Comparison of ENCODE assay signal across 1 cellular context in the genomic region with DNA sequence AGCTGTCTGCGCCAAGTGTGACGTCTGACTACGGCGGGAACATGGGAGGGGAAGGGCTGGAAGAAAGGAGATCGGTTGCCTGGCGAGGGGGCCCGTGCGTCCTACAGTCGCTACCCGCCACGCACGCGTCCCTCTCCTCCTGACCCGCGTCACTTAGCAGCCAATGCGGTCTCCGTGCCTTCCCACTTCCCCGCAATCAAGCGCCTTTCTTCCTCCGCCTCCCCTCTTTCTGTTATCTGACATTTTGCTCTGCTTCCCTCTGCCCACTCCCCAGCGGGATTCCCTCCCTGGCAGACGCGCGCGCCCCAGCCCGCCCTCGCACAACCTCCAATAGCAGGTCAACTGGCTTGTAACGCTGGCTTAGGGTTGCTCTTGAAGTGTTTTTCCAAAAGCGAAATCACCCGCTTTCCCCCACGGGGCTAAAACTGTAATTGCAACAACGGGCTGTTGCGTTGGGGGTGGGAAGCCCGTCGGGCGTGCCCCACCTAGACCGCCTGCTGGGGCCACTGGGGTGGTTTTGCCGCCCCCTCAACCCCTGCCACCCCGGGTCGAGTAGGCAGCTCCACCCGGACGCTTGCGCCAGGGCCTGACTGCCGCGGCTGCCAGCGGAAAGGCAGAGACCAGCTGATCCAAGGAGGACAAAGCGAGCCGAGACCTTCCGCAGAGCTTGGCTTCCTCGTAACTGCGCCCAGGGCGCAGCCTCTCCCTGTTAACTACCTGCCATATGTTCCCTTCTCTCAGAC.
TF ChIP-seq lines count a peak whose summit lies in the region.

No MANE protein-coding gene starts in this region.

TF ChIP-seq in GM12878, 131 proteins besides CTCF, POLR2A, EP300 and RAD21 (continued from another document and continues in another):
- TF ChIP-seq RCOR1 (conservative IDR thresholded peaks at IDR 0.05; ENCODE audit: low read depth, low read length) (0 out of 2 replicates have a peak, but pooled peaks have one; percentile 28), HDAC6 (IDR thresholded peaks at IDR 0.05; ENCODE audit: unreplicated experiment) (peak; percentile 29), NR2C1 (IDR thresholded peaks at IDR 0.05) (no peak), RELA (IDR thresholded peaks at IDR 0.05; ENCODE audit: borderline replicate concordance, partially characterized antibody) (no peak), TBL1XR1 (IDR thresholded peaks at IDR 0.05; ENCODE audit: low read depth, low read length) (no peak), ZNF207 (IDR thresholded peaks at IDR 0.05; ENCODE audit: borderline replicate concordance) (no peak), PAX5 (IDR thresholded peaks at IDR 0.05; ENCODE audit: borderline replicate concordance, low read depth, low read length) (no peak), CHD4 (IDR thresholded peaks at IDR 0.05) (no peak), NFIC (IDR thresholded peaks at IDR 0.05; ENCODE audit: low read depth, low read length) (no peak), CEBPB (IDR thresholded peaks at IDR 0.05; ENCODE audit: borderline replicate concordance in 1 of 2, low read depth in 2 of 2, low read length in 2 of 2) (no peak), LARP7 (IDR thresholded peaks at IDR 0.05) (0 out of 2 replicates have a peak, but pooled peaks have one; percentile 14), ZNF274 (IDR thresholded peaks at IDR 0.05; ENCODE audit: insufficient read depth, insufficient read length) (no peak), NR2F1 (conservative IDR thresholded peaks at IDR 0.05) (peak; percentile 47), BHLHE40 (IDR thresholded peaks at IDR 0.05; ENCODE audit: borderline replicate concordance in 1 of 2, low read depth in 2 of 2, low read length in 1 of 2) (no peak), SUPT20H (IDR thresholded peaks at IDR 0.05; ENCODE audit: borderline replicate concordance, control insufficient read depth, low read depth, low read length) (no peak), SMAD1 (IDR thresholded peaks at IDR 0.05; ENCODE audit: low read depth, partially characterized antibody) (no peak), MYC (IDR thresholded peaks at IDR 0.05; ENCODE audit: insufficient read depth, insufficient read length, insufficient replicate concordance, low read length, severe bottlenecking) (no peak)
- TF ChIP-seq, protein P1, sequence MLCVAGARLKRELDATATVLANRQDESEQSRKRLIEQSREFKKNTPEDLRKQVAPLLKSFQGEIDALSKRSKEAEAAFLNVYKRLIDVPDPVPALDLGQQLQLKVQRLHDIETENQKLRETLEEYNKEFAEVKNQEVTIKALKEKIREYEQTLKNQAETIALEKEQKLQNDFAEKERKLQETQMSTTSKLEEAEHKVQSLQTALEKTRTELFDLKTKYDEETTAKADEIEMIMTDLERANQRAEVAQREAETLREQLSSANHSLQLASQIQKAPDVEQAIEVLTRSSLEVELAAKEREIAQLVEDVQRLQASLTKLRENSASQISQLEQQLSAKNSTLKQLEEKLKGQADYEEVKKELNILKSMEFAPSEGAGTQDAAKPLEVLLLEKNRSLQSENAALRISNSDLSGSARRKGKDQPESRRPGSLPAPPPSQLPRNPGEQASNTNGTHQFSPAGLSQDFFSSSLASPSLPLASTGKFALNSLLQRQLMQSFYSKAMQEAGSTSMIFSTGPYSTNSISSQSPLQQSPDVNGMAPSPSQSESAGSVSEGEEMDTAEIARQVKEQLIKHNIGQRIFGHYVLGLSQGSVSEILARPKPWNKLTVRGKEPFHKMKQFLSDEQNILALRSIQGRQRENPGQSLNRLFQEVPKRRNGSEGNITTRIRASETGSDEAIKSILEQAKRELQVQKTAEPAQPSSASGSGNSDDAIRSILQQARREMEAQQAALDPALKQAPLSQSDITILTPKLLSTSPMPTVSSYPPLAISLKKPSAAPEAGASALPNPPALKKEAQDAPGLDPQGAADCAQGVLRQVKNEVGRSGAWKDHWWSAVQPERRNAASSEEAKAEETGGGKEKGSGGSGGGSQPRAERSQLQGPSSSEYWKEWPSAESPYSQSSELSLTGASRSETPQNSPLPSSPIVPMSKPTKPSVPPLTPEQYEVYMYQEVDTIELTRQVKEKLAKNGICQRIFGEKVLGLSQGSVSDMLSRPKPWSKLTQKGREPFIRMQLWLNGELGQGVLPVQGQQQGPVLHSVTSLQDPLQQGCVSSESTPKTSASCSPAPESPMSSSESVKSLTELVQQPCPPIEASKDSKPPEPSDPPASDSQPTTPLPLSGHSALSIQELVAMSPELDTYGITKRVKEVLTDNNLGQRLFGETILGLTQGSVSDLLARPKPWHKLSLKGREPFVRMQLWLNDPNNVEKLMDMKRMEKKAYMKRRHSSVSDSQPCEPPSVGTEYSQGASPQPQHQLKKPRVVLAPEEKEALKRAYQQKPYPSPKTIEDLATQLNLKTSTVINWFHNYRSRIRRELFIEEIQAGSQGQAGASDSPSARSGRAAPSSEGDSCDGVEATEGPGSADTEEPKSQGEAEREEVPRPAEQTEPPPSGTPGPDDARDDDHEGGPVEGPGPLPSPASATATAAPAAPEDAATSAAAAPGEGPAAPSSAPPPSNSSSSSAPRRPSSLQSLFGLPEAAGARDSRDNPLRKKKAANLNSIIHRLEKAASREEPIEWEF (IDR thresholded peaks at IDR 0.05; ENCODE audit: insufficient replicate concordance, low read depth, low read length) = no peak
- TF ChIP-seq, protein P2, sequence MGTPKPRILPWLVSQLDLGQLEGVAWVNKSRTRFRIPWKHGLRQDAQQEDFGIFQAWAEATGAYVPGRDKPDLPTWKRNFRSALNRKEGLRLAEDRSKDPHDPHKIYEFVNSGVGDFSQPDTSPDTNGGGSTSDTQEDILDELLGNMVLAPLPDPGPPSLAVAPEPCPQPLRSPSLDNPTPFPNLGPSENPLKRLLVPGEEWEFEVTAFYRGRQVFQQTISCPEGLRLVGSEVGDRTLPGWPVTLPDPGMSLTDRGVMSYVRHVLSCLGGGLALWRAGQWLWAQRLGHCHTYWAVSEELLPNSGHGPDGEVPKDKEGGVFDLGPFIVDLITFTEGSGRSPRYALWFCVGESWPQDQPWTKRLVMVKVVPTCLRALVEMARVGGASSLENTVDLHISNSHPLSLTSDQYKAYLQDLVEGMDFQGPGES (IDR thresholded peaks at IDR 0.05) = no peak
- TF ChIP-seq, protein P3, sequence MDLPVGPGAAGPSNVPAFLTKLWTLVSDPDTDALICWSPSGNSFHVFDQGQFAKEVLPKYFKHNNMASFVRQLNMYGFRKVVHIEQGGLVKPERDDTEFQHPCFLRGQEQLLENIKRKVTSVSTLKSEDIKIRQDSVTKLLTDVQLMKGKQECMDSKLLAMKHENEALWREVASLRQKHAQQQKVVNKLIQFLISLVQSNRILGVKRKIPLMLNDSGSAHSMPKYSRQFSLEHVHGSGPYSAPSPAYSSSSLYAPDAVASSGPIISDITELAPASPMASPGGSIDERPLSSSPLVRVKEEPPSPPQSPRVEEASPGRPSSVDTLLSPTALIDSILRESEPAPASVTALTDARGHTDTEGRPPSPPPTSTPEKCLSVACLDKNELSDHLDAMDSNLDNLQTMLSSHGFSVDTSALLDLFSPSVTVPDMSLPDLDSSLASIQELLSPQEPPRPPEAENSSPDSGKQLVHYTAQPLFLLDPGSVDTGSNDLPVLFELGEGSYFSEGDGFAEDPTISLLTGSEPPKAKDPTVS (IDR thresholded peaks at IDR 0.05; ENCODE audit: low read depth, low read length) = no peak
- TF ChIP-seq, protein P4, sequence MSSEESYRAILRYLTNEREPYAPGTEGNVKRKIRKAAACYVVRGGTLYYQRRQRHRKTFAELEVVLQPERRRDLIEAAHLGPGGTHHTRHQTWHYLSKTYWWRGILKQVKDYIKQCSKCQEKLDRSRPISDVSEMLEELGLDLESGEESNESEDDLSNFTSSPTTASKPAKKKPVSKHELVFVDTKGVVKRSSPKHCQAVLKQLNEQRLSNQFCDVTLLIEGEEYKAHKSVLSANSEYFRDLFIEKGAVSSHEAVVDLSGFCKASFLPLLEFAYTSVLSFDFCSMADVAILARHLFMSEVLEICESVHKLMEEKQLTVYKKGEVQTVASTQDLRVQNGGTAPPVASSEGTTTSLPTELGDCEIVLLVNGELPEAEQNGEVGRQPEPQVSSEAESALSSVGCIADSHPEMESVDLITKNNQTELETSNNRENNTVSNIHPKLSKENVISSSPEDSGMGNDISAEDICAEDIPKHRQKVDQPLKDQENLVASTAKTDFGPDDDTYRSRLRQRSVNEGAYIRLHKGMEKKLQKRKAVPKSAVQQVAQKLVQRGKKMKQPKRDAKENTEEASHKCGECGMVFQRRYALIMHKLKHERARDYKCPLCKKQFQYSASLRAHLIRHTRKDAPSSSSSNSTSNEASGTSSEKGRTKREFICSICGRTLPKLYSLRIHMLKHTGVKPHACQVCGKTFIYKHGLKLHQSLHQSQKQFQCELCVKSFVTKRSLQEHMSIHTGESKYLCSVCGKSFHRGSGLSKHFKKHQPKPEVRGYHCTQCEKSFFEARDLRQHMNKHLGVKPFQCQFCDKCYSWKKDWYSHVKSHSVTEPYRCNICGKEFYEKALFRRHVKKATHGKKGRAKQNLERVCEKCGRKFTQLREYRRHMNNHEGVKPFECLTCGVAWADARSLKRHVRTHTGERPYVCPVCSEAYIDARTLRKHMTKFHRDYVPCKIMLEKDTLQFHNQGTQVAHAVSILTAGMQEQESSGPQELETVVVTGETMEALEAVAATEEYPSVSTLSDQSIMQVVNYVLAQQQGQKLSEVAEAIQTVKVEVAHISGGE (CRISPR knock-in tag; IDR thresholded peaks at IDR 0.05) = no peak
- TF ChIP-seq, protein P5, sequence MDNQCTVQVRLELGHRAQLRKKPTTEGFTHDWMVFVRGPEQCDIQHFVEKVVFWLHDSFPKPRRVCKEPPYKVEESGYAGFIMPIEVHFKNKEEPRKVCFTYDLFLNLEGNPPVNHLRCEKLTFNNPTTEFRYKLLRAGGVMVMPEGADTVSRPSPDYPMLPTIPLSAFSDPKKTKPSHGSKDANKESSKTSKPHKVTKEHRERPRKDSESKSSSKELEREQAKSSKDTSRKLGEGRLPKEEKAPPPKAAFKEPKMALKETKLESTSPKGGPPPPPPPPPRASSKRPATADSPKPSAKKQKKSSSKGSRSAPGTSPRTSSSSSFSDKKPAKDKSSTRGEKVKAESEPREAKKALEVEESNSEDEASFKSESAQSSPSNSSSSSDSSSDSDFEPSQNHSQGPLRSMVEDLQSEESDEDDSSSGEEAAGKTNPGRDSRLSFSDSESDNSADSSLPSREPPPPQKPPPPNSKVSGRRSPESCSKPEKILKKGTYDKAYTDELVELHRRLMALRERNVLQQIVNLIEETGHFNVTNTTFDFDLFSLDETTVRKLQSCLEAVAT (IDR thresholded peaks at IDR 0.05) = no peak
- TF ChIP-seq, protein P6, sequence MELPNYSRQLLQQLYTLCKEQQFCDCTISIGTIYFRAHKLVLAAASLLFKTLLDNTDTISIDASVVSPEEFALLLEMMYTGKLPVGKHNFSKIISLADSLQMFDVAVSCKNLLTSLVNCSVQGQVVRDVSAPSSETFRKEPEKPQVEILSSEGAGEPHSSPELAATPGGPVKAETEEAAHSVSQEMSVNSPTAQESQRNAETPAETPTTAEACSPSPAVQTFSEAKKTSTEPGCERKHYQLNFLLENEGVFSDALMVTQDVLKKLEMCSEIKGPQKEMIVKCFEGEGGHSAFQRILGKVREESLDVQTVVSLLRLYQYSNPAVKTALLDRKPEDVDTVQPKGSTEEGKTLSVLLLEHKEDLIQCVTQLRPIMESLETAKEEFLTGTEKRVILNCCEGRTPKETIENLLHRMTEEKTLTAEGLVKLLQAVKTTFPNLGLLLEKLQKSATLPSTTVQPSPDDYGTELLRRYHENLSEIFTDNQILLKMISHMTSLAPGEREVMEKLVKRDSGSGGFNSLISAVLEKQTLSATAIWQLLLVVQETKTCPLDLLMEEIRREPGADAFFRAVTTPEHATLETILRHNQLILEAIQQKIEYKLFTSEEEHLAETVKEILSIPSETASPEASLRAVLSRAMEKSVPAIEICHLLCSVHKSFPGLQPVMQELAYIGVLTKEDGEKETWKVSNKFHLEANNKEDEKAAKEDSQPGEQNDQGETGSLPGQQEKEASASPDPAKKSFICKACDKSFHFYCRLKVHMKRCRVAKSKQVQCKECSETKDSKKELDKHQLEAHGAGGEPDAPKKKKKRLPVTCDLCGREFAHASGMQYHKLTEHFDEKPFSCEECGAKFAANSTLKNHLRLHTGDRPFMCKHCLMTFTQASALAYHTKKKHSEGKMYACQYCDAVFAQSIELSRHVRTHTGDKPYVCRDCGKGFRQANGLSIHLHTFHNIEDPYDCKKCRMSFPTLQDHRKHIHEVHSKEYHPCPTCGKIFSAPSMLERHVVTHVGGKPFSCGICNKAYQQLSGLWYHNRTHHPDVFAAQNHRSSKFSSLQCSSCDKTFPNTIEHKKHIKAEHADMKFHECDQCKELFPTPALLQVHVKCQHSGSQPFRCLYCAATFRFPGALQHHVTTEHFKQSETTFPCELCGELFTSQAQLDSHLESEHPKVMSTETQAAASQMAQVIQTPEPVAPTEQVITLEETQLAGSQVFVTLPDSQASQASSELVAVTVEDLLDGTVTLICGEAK (IDR thresholded peaks at IDR 0.05; ENCODE audit: borderline replicate concordance) = no peak
- TF ChIP-seq, protein P7, sequence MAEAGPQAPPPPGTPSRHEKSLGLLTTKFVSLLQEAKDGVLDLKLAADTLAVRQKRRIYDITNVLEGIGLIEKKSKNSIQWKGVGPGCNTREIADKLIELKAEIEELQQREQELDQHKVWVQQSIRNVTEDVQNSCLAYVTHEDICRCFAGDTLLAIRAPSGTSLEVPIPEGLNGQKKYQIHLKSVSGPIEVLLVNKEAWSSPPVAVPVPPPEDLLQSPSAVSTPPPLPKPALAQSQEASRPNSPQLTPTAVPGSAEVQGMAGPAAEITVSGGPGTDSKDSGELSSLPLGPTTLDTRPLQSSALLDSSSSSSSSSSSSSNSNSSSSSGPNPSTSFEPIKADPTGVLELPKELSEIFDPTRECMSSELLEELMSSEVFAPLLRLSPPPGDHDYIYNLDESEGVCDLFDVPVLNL (IDR thresholded peaks at IDR 0.05; ENCODE audit: low read depth, low read length) = no peak
- TF ChIP-seq, protein P8, sequence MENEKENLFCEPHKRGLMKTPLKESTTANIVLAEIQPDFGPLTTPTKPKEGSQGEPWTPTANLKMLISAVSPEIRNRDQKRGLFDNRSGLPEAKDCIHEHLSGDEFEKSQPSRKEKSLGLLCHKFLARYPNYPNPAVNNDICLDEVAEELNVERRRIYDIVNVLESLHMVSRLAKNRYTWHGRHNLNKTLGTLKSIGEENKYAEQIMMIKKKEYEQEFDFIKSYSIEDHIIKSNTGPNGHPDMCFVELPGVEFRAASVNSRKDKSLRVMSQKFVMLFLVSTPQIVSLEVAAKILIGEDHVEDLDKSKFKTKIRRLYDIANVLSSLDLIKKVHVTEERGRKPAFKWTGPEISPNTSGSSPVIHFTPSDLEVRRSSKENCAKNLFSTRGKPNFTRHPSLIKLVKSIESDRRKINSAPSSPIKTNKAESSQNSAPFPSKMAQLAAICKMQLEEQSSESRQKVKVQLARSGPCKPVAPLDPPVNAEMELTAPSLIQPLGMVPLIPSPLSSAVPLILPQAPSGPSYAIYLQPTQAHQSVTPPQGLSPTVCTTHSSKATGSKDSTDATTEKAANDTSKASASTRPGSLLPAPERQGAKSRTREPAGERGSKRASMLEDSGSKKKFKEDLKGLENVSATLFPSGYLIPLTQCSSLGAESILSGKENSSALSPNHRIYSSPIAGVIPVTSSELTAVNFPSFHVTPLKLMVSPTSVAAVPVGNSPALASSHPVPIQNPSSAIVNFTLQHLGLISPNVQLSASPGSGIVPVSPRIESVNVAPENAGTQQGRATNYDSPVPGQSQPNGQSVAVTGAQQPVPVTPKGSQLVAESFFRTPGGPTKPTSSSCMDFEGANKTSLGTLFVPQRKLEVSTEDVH (IDR thresholded peaks at IDR 0.05; ENCODE audit: low read depth, partially characterized antibody) = no peak
- TF ChIP-seq, protein P9, sequence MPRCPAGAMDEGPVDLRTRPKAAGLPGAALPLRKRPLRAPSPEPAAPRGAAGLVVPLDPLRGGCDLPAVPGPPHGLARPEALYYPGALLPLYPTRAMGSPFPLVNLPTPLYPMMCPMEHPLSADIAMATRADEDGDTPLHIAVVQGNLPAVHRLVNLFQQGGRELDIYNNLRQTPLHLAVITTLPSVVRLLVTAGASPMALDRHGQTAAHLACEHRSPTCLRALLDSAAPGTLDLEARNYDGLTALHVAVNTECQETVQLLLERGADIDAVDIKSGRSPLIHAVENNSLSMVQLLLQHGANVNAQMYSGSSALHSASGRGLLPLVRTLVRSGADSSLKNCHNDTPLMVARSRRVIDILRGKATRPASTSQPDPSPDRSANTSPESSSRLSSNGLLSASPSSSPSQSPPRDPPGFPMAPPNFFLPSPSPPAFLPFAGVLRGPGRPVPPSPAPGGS (IDR thresholded peaks at IDR 0.05; ENCODE audit: borderline replicate concordance, insufficient read depth, low read depth, low read length, poor library complexity, severe bottlenecking) = no peak
